ENCODE assay signal across 24 cellular contexts in the genomic region with DNA sequence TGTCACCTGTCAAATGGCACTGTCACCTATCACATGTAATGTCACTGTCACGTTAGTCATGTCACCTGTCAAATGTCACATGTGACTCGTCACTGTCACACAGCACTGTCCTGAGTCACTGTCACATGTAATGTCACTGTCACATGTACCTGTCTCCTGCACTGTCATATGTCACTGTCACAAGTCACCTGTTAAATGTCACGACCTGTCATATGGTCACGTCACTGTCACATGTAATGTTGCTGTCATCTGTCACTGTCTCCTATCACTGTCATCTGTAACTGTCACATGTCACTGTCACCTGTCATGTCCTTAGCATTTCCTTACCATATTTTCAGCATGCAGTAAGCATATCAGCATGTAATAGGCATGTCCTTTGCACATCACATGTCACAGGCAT.
"Had no signal": no experiment of that assay in that cellular context is flagged by ENCODE, and none has a peak within 500 bp of the region (broad histone marks: within the 10 kb centered on the region; RNA-seq: fewer than 3 reads in every experiment).

No MANE protein-coding gene starts in this region.

- DNase-seq: effector memory CD8-positive, alpha-beta T cell; esophagus squamous epithelium; foreskin fibroblast; head of caudate nucleus; left colon; left ventricle myocardium superior; mesenchymal stem cell; midbrain; psoas muscle; retina; spleen; stimulated activated CD4-positive, alpha-beta T cell treated with anti-CD3 and anti-CD28 coated beads, Interleukin-15, amount 100 ng/mL, for 24 hours; stimulated activated CD4-positive, alpha-beta T cell treated with anti-CD3 and anti-CD28 coated beads, Interleukin-1b, Interleukin-23, amount 100 ng/mL, for 48 hours; stimulated activated CD4-positive, alpha-beta T cell treated with anti-CD3 and anti-CD28 coated beads, Interleukin-4, amount 100 ng/mL, for 4 hours; stimulated activated naive B cell treated with anti-CD40 and anti-IgM and Interleukin-4, amounts not matched to agents 10 μg/mL and 1 μg/mL and 100 μg/mL, for 72 hours; stimulated activated naive CD8-positive, alpha-beta T cell treated with anti-CD3 and anti-CD28 coated beads, Interleukin-15, amount 100 ng/mL, for 72 hours; testis had no signal

- H3K9ac ChIP-seq: parathyroid adenoma had no signal

- H3K36me3 ChIP-seq: esophagus squamous epithelium, spleen, tibial nerve had no signal

- H3K4me2 ChIP-seq: hepatocyte had no signal

- H3K9me3 ChIP-seq: esophagus squamous epithelium, psoas muscle, spleen, testis, tibial nerve had no signal

- FAIRE-seq: colon had no signal

- H3K79me2 ChIP-seq: hepatocyte, parathyroid adenoma had no signal

- H3K4me3 ChIP-seq: esophagus squamous epithelium, hepatocyte, lung, psoas muscle, spleen, testis, tibial nerve had no signal

- H3K27me3 ChIP-seq: hepatocyte, spleen, testis, tibial nerve had no signal

- H3K27ac ChIP-seq: esophagus squamous epithelium, parathyroid adenoma, psoas muscle, spleen, testis, tibial nerve had no signal

- ATAC-seq: effector memory CD8-positive, alpha-beta T cell; left colon; left ventricle myocardium superior; natural killer cell treated with Interleukin-12 subunit alpha and Interleukin-12 subunit beta and Interleukin-15 and Interleukin-18, amount 100 ng/mL, for 72 hours; psoas muscle; sciatic nerve; stimulated activated naive B cell treated with anti-CD40 and anti-IgM and Interleukin-4, amounts not matched to agents 10 μg/mL and 1 μg/mL and 100 μg/mL, for 72 hours; stimulated activated naive CD8-positive, alpha-beta T cell treated with anti-CD3 and anti-CD28 coated beads, Interleukin-15, amount 100 ng/mL, for 72 hours had no signal

- H3K4me1 ChIP-seq: parathyroid adenoma, psoas muscle, tibial nerve had no signal

- H2AFZ ChIP-seq: hepatocyte, parathyroid adenoma had no signal
